22 cellular contexts compared by ENCODE assay signal in the genomic region with DNA sequence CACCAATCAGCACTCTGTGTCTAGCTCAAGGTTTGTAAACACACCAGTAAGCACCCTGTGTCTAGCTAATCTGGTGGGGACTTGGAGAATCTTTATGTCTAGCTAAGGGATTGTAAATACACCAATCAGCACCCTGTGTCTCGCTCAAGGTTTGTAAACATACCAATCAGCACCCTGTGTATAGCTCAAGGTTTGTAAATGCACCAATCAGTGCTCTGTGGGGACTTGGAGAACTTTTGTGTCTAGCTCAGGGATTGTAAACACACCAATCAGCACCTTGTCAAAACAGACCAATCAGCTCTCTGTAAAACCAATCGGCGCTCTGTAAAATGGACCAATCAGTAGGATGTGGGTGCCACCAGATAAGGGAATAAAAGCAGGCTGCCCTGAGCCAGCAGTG. TPM values are rescaled to one million over a fixed set of nuclear protein-coding genes. Genes with fewer than 3 reads are reported as not detected.
"Had no signal": no experiment of that assay in that cellular context is flagged by ENCODE, and none has a peak within 500 bp of the region (broad histone marks: within the 10 kb centered on the region; RNA-seq: fewer than 3 reads in every experiment).

No MANE protein-coding gene starts in this region.

RNA-seq across cellular contexts. Expression of a gene that starts 7.2 kb away (rescaled TPM):
- total RNA-seq: kidney; kidney epithelial cell; left colon; left lobe of liver; liver; lower leg skin; lower lobe of right lung; lung microvascular endothelial cell; mammary epithelial cell; mesenteric fat pad; mesothelial cell of epicardium; mononuclear cell; mucosa of descending colon; mucosa of gallbladder; myocyte; naive thymus-derived CD4-positive, alpha-beta T cell had no signal
- polyA plus RNA-seq: hepatocyte; immature natural killer cell; keratinocyte; liver; mammary epithelial cell; naive thymus-derived CD4-positive, alpha-beta T cell had no signal

RNA-seq across cellular contexts. Expression of a gene that starts 33.9 kb away (rescaled TPM):
- total RNA-seq: hepatocyte; kidney; kidney epithelial cell; left cardiac atrium; left colon; left lobe of liver; left ventricle myocardium inferior; left ventricle myocardium superior; liver; lower leg skin; lung microvascular endothelial cell; mammary epithelial cell; mesenteric fat pad; mesothelial cell of epicardium; mononuclear cell; myocyte; naive thymus-derived CD4-positive, alpha-beta T cell had no signal
- polyA plus RNA-seq: hepatocyte; immature natural killer cell; keratinocyte; mammary epithelial cell; naive thymus-derived CD4-positive, alpha-beta T cell had no signal
